Comparison of ENCODE assay signal across 1 cellular context in the genomic region with DNA sequence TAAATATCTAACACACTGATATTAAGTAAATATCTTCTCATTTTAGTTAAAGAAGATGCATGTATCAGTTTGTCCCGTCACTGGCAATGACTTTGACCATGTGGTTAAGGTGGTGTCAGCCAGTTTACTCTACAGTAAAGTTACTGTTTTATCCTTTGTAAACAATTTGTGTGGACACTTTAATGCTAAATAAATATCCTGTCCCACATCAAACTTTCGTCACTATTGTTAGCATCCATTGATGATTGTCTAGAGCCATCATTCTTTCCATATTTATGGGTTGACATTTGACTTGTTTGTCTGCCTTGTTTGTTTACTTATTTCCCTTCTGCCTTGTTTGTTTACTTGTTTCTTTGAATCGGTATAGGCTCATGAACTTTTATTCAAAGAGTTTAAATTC.
TF ChIP-seq lines count a peak whose summit lies in the region.

No MANE protein-coding gene starts in this region.

TF ChIP-seq in HepG2, 621 proteins besides CTCF, POLR2A, EP300 and RAD21 (continued from another document and continues in another):
- TF ChIP-seq, protein P1, sequence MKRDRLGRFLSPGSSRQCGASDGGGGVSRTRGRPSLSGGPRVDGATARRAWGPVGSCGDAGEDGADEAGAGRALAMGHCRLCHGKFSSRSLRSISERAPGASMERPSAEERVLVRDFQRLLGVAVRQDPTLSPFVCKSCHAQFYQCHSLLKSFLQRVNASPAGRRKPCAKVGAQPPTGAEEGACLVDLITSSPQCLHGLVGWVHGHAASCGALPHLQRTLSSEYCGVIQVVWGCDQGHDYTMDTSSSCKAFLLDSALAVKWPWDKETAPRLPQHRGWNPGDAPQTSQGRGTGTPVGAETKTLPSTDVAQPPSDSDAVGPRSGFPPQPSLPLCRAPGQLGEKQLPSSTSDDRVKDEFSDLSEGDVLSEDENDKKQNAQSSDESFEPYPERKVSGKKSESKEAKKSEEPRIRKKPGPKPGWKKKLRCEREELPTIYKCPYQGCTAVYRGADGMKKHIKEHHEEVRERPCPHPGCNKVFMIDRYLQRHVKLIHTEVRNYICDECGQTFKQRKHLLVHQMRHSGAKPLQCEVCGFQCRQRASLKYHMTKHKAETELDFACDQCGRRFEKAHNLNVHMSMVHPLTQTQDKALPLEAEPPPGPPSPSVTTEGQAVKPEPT (CRISPR knock-in tag; IDR thresholded peaks at IDR 0.05; ENCODE audit: low read depth), result no peak
- no peak for TF ChIP-seq HOXA5 (CRISPR knock-in tag; IDR thresholded peaks at IDR 0.05)
- TF ChIP-seq ZNF501 (CRISPR knock-in tag; IDR thresholded peaks at IDR 0.05), result no peak
- TF ChIP-seq MBD4 (IDR thresholded peaks at IDR 0.05; ENCODE audit: borderline replicate concordance, low read length), result peak; percentile 85; the same call in 1 of the 2 replicates
- TF ChIP-seq, protein P2, sequence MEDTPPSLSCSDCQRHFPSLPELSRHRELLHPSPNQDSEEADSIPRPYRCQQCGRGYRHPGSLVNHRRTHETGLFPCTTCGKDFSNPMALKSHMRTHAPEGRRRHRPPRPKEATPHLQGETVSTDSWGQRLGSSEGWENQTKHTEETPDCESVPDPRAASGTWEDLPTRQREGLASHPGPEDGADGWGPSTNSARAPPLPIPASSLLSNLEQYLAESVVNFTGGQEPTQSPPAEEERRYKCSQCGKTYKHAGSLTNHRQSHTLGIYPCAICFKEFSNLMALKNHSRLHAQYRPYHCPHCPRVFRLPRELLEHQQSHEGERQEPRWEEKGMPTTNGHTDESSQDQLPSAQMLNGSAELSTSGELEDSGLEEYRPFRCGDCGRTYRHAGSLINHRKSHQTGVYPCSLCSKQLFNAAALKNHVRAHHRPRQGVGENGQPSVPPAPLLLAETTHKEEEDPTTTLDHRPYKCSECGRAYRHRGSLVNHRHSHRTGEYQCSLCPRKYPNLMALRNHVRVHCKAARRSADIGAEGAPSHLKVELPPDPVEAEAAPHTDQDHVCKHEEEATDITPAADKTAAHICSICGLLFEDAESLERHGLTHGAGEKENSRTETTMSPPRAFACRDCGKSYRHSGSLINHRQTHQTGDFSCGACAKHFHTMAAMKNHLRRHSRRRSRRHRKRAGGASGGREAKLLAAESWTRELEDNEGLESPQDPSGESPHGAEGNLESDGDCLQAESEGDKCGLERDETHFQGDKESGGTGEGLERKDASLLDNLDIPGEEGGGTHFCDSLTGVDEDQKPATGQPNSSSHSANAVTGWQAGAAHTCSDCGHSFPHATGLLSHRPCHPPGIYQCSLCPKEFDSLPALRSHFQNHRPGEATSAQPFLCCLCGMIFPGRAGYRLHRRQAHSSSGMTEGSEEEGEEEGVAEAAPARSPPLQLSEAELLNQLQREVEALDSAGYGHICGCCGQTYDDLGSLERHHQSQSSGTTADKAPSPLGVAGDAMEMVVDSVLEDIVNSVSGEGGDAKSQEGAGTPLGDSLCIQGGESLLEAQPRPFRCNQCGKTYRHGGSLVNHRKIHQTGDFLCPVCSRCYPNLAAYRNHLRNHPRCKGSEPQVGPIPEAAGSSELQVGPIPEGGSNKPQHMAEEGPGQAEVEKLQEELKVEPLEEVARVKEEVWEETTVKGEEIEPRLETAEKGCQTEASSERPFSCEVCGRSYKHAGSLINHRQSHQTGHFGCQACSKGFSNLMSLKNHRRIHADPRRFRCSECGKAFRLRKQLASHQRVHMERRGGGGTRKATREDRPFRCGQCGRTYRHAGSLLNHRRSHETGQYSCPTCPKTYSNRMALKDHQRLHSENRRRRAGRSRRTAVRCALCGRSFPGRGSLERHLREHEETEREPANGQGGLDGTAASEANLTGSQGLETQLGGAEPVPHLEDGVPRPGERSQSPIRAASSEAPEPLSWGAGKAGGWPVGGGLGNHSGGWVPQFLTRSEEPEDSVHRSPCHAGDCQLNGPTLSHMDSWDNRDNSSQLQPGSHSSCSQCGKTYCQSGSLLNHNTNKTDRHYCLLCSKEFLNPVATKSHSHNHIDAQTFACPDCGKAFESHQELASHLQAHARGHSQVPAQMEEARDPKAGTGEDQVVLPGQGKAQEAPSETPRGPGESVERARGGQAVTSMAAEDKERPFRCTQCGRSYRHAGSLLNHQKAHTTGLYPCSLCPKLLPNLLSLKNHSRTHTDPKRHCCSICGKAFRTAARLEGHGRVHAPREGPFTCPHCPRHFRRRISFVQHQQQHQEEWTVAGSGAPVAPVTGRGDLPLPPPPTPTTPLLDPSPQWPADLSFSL (CRISPR knock-in tag; IDR thresholded peaks at IDR 0.05), result no peak
- no peak for TF ChIP-seq TOE1 (CRISPR knock-in tag; IDR thresholded peaks at IDR 0.05)
- no peak for TF ChIP-seq DNMT1 (CRISPR knock-in tag; IDR thresholded peaks at IDR 0.05)
- no peak for TF ChIP-seq ZNF512 (CRISPR knock-in tag; IDR thresholded peaks at IDR 0.05)
- TF ChIP-seq SRF (IDR thresholded peaks at IDR 0.05; ENCODE audit: low read depth, low read length), result no peak
- TF ChIP-seq ZNF570 (CRISPR knock-in tag; IDR thresholded peaks at IDR 0.05; ENCODE audit: borderline replicate concordance), result no peak
- no peak for TF ChIP-seq ZFP36 (IDR thresholded peaks at IDR 0.05; ENCODE audit: borderline replicate concordance, low read depth, low read length, partially characterized antibody)
- TF ChIP-seq, protein P3, sequence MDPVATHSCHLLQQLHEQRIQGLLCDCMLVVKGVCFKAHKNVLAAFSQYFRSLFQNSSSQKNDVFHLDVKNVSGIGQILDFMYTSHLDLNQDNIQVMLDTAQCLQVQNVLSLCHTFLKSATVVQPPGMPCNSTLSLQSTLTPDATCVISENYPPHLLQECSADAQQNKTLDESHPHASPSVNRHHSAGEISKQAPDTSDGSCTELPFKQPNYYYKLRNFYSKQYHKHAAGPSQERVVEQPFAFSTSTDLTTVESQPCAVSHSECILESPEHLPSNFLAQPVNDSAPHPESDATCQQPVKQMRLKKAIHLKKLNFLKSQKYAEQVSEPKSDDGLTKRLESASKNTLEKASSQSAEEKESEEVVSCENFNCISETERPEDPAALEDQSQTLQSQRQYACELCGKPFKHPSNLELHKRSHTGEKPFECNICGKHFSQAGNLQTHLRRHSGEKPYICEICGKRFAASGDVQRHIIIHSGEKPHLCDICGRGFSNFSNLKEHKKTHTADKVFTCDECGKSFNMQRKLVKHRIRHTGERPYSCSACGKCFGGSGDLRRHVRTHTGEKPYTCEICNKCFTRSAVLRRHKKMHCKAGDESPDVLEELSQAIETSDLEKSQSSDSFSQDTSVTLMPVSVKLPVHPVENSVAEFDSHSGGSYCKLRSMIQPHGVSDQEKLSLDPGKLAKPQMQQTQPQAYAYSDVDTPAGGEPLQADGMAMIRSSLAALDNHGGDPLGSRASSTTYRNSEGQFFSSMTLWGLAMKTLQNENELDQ (CRISPR knock-in tag; IDR thresholded peaks at IDR 0.05; ENCODE audit: borderline replicate concordance), result no peak
- TF ChIP-seq NCOR1 (IDR thresholded peaks at IDR 0.05; ENCODE audit: borderline replicate concordance, low read length), result peak; percentile 76; the same call in 1 of the 2 replicates
- TF ChIP-seq, protein P4, sequence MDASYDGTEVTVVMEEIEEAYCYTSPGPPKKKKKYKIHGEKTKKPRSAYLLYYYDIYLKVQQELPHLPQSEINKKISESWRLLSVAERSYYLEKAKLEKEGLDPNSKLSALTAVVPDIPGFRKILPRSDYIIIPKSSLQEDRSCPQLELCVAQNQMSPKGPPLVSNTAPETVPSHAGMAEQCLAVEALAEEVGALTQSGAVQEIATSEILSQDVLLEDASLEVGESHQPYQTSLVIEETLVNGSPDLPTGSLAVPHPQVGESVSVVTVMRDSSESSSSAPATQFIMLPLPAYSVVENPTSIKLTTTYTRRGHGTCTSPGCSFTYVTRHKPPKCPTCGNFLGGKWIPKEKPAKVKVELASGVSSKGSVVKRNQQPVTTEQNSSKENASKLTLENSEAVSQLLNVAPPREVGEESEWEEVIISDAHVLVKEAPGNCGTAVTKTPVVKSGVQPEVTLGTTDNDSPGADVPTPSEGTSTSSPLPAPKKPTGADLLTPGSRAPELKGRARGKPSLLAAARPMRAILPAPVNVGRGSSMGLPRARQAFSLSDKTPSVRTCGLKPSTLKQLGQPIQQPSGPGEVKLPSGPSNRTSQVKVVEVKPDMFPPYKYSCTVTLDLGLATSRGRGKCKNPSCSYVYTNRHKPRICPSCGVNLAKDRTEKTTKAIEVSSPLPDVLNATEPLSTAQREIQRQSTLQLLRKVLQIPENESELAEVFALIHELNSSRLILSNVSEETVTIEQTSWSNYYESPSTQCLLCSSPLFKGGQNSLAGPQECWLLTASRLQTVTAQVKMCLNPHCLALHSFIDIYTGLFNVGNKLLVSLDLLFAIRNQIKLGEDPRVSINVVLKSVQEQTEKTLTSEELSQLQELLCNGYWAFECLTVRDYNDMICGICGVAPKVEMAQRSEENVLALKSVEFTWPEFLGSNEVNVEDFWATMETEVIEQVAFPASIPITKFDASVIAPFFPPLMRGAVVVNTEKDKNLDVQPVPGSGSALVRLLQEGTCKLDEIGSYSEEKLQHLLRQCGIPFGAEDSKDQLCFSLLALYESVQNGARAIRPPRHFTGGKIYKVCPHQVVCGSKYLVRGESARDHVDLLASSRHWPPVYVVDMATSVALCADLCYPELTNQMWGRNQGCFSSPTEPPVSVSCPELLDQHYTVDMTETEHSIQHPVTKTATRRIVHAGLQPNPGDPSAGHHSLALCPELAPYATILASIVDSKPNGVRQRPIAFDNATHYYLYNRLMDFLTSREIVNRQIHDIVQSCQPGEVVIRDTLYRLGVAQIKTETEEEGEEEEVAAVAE (CRISPR knock-in tag; IDR thresholded peaks at IDR 0.05; ENCODE audit: borderline replicate concordance), result no peak
- TF ChIP-seq ZNF3 (CRISPR knock-in tag; IDR thresholded peaks at IDR 0.05), result no peak
- TF ChIP-seq ZFP36L1 (CRISPR knock-in tag; IDR thresholded peaks at IDR 0.05), result no peak
- no peak for TF ChIP-seq CBX5 (CRISPR knock-in tag; IDR thresholded peaks at IDR 0.05; ENCODE audit: borderline replicate concordance)
- no peak for TF ChIP-seq ZBTB20 (CRISPR knock-in tag; IDR thresholded peaks at IDR 0.05; ENCODE audit: borderline replicate concordance, low read depth)
- TF ChIP-seq ZNF282 (IDR thresholded peaks at IDR 0.05; ENCODE audit: partially characterized antibody), result no peak
- no peak for TF ChIP-seq ZNF281 (CRISPR knock-in tag; IDR thresholded peaks at IDR 0.05; ENCODE audit: borderline replicate concordance)
- TF ChIP-seq SP1 (IDR thresholded peaks at IDR 0.05), result no peak
- TF ChIP-seq SP1 (CRISPR knock-in tag; IDR thresholded peaks at IDR 0.05), result no peak
- TF ChIP-seq FOXK1 (CRISPR knock-in tag; IDR thresholded peaks at IDR 0.05; ENCODE audit: borderline replicate concordance, low read depth), result peak; percentile 76; the same call in 1 of the 2 replicates
- TF ChIP-seq PAX8 (CRISPR knock-in tag; IDR thresholded peaks at IDR 0.05; ENCODE audit: borderline replicate concordance), result no peak
- TF ChIP-seq ZNF879 (CRISPR knock-in tag; IDR thresholded peaks at IDR 0.05), result no peak
- no peak for TF ChIP-seq ZNF841 (CRISPR knock-in tag; IDR thresholded peaks at IDR 0.05; ENCODE audit: borderline replicate concordance)
- TF ChIP-seq ZNF136 (CRISPR knock-in tag; IDR thresholded peaks at IDR 0.05; ENCODE audit: low read depth), result no peak
- TF ChIP-seq ZNF138 (CRISPR knock-in tag; IDR thresholded peaks at IDR 0.05; ENCODE audit: low read depth), result no peak
- no peak for TF ChIP-seq NPAS2 (CRISPR knock-in tag; IDR thresholded peaks at IDR 0.05; ENCODE audit: borderline replicate concordance)
- no peak for TF ChIP-seq SAFB2 (CRISPR knock-in tag; IDR thresholded peaks at IDR 0.05; ENCODE audit: borderline replicate concordance, low read depth)
- TF ChIP-seq PRDM4 (CRISPR knock-in tag; IDR thresholded peaks at IDR 0.05; ENCODE audit: borderline replicate concordance), result no peak
- TF ChIP-seq KLF6 (CRISPR knock-in tag; IDR thresholded peaks at IDR 0.05), result 0 out of 2 replicates have a peak, but pooled peaks have one; percentile 34
- TF ChIP-seq NCOA1 (CRISPR knock-in tag; IDR thresholded peaks at IDR 0.05), result no peak
- TF ChIP-seq JDP2 (CRISPR knock-in tag; IDR thresholded peaks at IDR 0.05; ENCODE audit: borderline replicate concordance), result no peak
- no peak for TF ChIP-seq ZNF709 (CRISPR knock-in tag; IDR thresholded peaks at IDR 0.05)
- TF ChIP-seq KDM1A (CRISPR knock-in tag; IDR thresholded peaks at IDR 0.05), result no peak
